ENCODE assay signal across 10 cellular contexts in genomic region chr15:75723171-75723846, GRCh38. TPM values are rescaled to one million over a fixed set of nuclear protein-coding genes. Genes with fewer than 3 reads are reported as not detected.
A peak's percentile ranks its signal among the peaks of the same experiment; 100 is the strongest.
DNase-seq lines count a peak whose midpoint lies in the region; ATAC-seq, FAIRE-seq and TF ChIP-seq lines count a peak whose summit lies in the region.
"Had no signal": no experiment of that assay in that cellular context is flagged by ENCODE, and none has a peak within 500 bp of the region (broad histone marks: within the 10 kb centered on the region; RNA-seq: fewer than 3 reads in every experiment).

No MANE protein-coding gene starts in this region.

- peaks cover 3% of the 10 kb centered on the region; the same call in 1 of the 2 replicates for H3K4me1 ChIP-seq in GM12878 (ENCODE audit: control insufficient read depth, insufficient read depth, low read length)
- H3K4me1 ChIP-seq in right lobe of liver: peaks cover 0 to 12% (median 5%) of the 10 kb centered on the region in 4 donors
- peaks cover 16 to 38% (median 32%) of the 10 kb centered on the region in 4 donors for H3K4me1 ChIP-seq in stomach
- H3K4me1 ChIP-seq in prostate gland (replicated peaks): no peaks in the 10 kb centered on the region

- H3K27ac ChIP-seq in GM12878 (ENCODE audit: control insufficient read depth, insufficient read depth): no peak overlapping the region
- H3K27ac ChIP-seq in right lobe of liver: peak overlapping the region in 1 of 3 donors; percentile 24
- H3K27ac ChIP-seq in stomach: peak overlapping the region; percentile 13 to 85 (median 75)
- H3K27ac ChIP-seq in prostate gland: no peak overlapping the region

- peak; percentile 32 for DNase-seq in NCI-H1436 (lab: John Stamatoyannopoulos, UW)
- DNase-seq in NCI-H1436 treated with DMSO at 0.1 percent for 48 hours (lab: John Stamatoyannopoulos, UW): no peak
- DNase-seq in GM12878 (ENCODE audit: low read depth, low spot score): no peak
- peak in 2 of 3 donors; percentile 11 to 24 for DNase-seq in right lobe of liver
- no peak for DNase-seq in stomach
- DNase-seq in prostate gland (ENCODE audit: low spot score): no peak
- no peak for DNase-seq in superior temporal gyrus (ENCODE audit: extremely low spot score)
- no peak for DNase-seq in NAMALWA (ENCODE audit: low spot score)
- DNase-seq: activated T-cell treated with anti-CD3 and anti-CD28 coated beads, Interleukin-2, amount 50 U/mL, for 24 hours had no signal

- H4K20me1 ChIP-seq in GM12878 (ENCODE audit: control insufficient read depth, insufficient read depth): no peaks in the 10 kb centered on the region

- SMC1A ChIA-PET in GM12878 (lab: Charles Lee; ENCODE audit: uncharacterized antibody, unreplicated experiment): interaction anchor here (0.7 to 1.9 kb wide), 10 partner anchors 10 to 83 kb away, joined by 3 to 11 read pairs (median 4); partner anchors contain the start of gene IMP3

- H3K27me3 ChIP-seq in GM12878 (replicated peaks in 1 of 2; ENCODE audit: control insufficient read depth in 2 of 2, insufficient read depth in 2 of 2, low read length in 1 of 2) (no peaks in the 10 kb centered on the region), right lobe of liver (no peaks in the 10 kb centered on the region), stomach (peaks cover 0 to 16% (median 0%) of the 10 kb centered on the region in 3 donors), prostate gland (replicated peaks; ENCODE audit: insufficient read depth) (no peaks in the 10 kb centered on the region)

- H3K36me3 ChIP-seq in GM12878 (ENCODE audit: control insufficient read depth in 2 of 2, insufficient read depth in 2 of 2, low read length in 1 of 2): no peaks in the 10 kb centered on the region
- no peaks in the 10 kb centered on the region for H3K36me3 ChIP-seq in right lobe of liver
- H3K36me3 ChIP-seq in stomach: no peaks in the 10 kb centered on the region
- no peaks in the 10 kb centered on the region for H3K36me3 ChIP-seq in prostate gland

- no peak overlapping the region for H2AFZ ChIP-seq in GM12878 (ENCODE audit: control insufficient read depth, low read depth, low read length)

- TF ChIP-seq RAD21 in GM12878 (IDR thresholded peaks at IDR 0.05; ENCODE audit: insufficient read depth, low read depth, low read length): no peak

- RAD21 ChIA-PET in GM12878 (lab: Charles Lee; ENCODE audit: unreplicated experiment): interaction anchor here (0.8 to 6.2 kb wide), 12 partner anchors 10 to 355 kb away, joined by 3 to 49 read pairs (median 5); partner anchors contain the start of gene MAN2C1

- no peak overlapping the region for H3K4me2 ChIP-seq in GM12878 (ENCODE audit: control insufficient read depth, insufficient read depth)

- POLR2A ChIA-PET in GM12878 (lab: Charles Lee): interaction anchor here (0.5 to 1.2 kb wide), 5 partner anchors 37 to 221 kb away, joined by 3 to 4 read pairs (median 3); no protein-coding TSS in a partner anchor

- CTCF ChIA-PET in GM12878 (lab: Yijun Ruan, JAX): interaction anchor here (0.6 to 4.2 kb wide), 9 partner anchors 9 to 355 kb away, joined by 3 to 42 read pairs (median 6); partner anchors contain the start of gene MAN2C1

- no peak for FAIRE-seq in GM12878 (lab: Jason Lieb, UNC)

- TF ChIP-seq POLR2A in GM12878 (IDR thresholded peaks at IDR 0.05; ENCODE audit: low read depth, low read length) (no peak), right lobe of liver (IDR thresholded peaks at IDR 0.05) (no peak), stomach (IDR thresholded peaks at IDR 0.05) (no peak), prostate gland (IDR thresholded peaks at IDR 0.05) (no peak)

- BruUV-seq in GM12878 (replicated peaks; lab: Mats Ljungman, UMichigan): no TSS peak

- no peak; the same call in 2 of the 3 replicates for ATAC-seq in GM12878
- no peak for ATAC-seq in right lobe of liver

- H3K9me3 ChIP-seq in GM12878 (replicated peaks; ENCODE audit: control insufficient read depth, insufficient read depth, low read length): no peaks in the 10 kb centered on the region
- H3K9me3 ChIP-seq in right lobe of liver: no peaks in the 10 kb centered on the region
- H3K9me3 ChIP-seq in stomach: no peaks in the 10 kb centered on the region
- H3K9me3 ChIP-seq in prostate gland: no peaks in the 10 kb centered on the region

- H3K9ac ChIP-seq in GM12878 (ENCODE audit: control insufficient read depth, insufficient read depth, low read length): no peak overlapping the region

- TF ChIP-seq EP300 in GM12878 (IDR thresholded peaks at IDR 0.05; ENCODE audit: borderline replicate concordance in 1 of 2, control insufficient read depth in 1 of 2, low read depth in 2 of 2, low read length in 2 of 2) (no peak), stomach (IDR thresholded peaks at IDR 0.05) (no peak)

- intact Hi-C loops in GM12878 (cut with micrococcal nuclease; ENCODE audit: unreplicated experiment): no loop called here
- intact Hi-C loops in right lobe of liver (cut with DNase I): loop anchor here in 1 of 2 donors (10.0 kb wide), 1 partner anchor 71 kb away; no protein-coding TSS in a partner anchor
- intact Hi-C loops in stomach (cut with DNase I; ENCODE audit: low total_unique reads): no loop called here
- intact Hi-C loops in prostate gland (cut with DNase I): no loop called here

- no peaks in the 10 kb centered on the region for H3K79me2 ChIP-seq in GM12878 (ENCODE audit: control insufficient read depth, insufficient read depth, low read length)

- in situ Hi-C loops in GM12878 (cut with MboI): loop anchor here (10.0 kb wide), 1 partner anchor 411 kb away; no protein-coding TSS in a partner anchor

- WGBS in GM12878 (ENCODE audit: insufficient coverage, insufficient replicate concordance, low lambda C conversion rate, missing lambda C conversion rate): 60% methylated on average over 8 of the region's 8 CpGs
- 100% methylated on average over 2 of the region's 8 CpGs for WGBS in right lobe of liver (ENCODE audit: insufficient coverage, low coverage, low lambda C conversion rate, missing lambda C conversion rate)
- 65 to 77% (median 74%) methylated on average over 8 of the region's 8 CpGs for WGBS in stomach, 5 donors
- 69% methylated on average over 8 of the region's 8 CpGs for WGBS in prostate gland

- no peak for TF ChIP-seq CTCF in GM12878 (IDR thresholded peaks at IDR 0.05 in 2 of 3, conservative IDR thresholded peaks at IDR 0.05 in 1 of 3; ENCODE audit: control insufficient read depth in 2 of 3, extremely low read depth in 1 of 3, insufficient read depth in 1 of 3, low read depth in 3 of 3, low read length in 3 of 3)
- no peak for TF ChIP-seq CTCF in right lobe of liver (IDR thresholded peaks at IDR 0.05)
- TF ChIP-seq CTCF in stomach (IDR thresholded peaks at IDR 0.05): no peak
- TF ChIP-seq CTCF in prostate gland (IDR thresholded peaks at IDR 0.05): no peak

- H3K4me3 ChIP-seq in GM12878 (no peak overlapping the region), right lobe of liver (no peak overlapping the region), stomach (no peak overlapping the region), prostate gland (no peak overlapping the region)

TF ChIP-seq in GM12878, 131 proteins besides CTCF, POLR2A, EP300 and RAD21:
- no peak for TF ChIP-seq PAX5 (IDR thresholded peaks at IDR 0.05; ENCODE audit: borderline replicate concordance, low read depth, low read length)
- 0 out of 2 replicates have a peak, but pooled peaks have one; percentile 17 for TF ChIP-seq DPF2 (IDR thresholded peaks at IDR 0.05)

RNA-seq across cellular contexts. Expression of gene CSPG4, which starts 10.7 kb away (rescaled TPM):
- total RNA-seq in GM12878 (2013; cell fraction: nucleolus; rRNA removed): 2.2 and 2.5 TPM in 2 replicates
- total RNA-seq in GM12878 (2014; rRNA removed) (1.9 and 2.2 TPM in 2 replicates), GM12878 (2014; rRNA removed; fragmentation: Illumina TruSeq; extraction: Trizol) (0.74 and 0.81 TPM in 2 replicates), GM12878 (2021) (2.0 and 2.2 TPM in 2 replicates), right lobe of liver (under 1 TPM; 0.12 to 0.29 (median 0.20) TPM), stomach (10 to 100 TPM; 15.1 to 44.6 (median 28.1) TPM), prostate gland (10 to 100 TPM; 14.3 to 29.4 TPM)
- 0.13 TPM for polyA plus RNA-seq in GM12878 (2011; ENCODE audit: low read depth)
- polyA plus RNA-seq in GM12878 (2011; rRNA removed) (0.06 and 0.15 TPM in 2 replicates), GM12878 (2014; fragmentation: Illumina TruSeq; extraction: Trizol) (0.10 and 0.25 TPM in 2 replicates), GM12878 (2014; fragmentation: Nextera tagmentation; extraction: Ambion mirVana) (under 1 TPM; 0.02 to 0.03 TPM), GM12878 (2014; rRNA removed) (0.96 and 1.3 TPM in 2 replicates), GM12878 (2016; fragmentation: Nextera tagmentation; extraction: Ambion mirVana) (under 1 TPM; 0.72 to 0.95 TPM), stomach (10 to 100 TPM in 1 of 3 donors, 1 to 10 TPM in 2; 1.8 to 15.5 (median 3.1) TPM)
- 0.18 and 0.27 TPM in 2 replicates for polyA plus RNA-seq in GM12878 (2011; cell fraction: cytosol; rRNA removed)
- 1.2 and 1.3 TPM in 2 replicates for polyA plus RNA-seq in GM12878 (2011; cell fraction: nucleus; rRNA removed)
- polyA plus RNA-seq in GM12878 (2012): 0.46 and 0.49 TPM in 2 replicates
- 0.37 and 0.82 TPM in 2 replicates for polyA minus RNA-seq in GM12878 (2011; rRNA and poly(A)+ RNA removed)
- polyA minus RNA-seq in GM12878 (2011; cell fraction: cytosol; rRNA and poly(A)+ RNA removed): 0.67 and 0.73 TPM in 2 replicates
- polyA minus RNA-seq in GM12878 (2011; cell fraction: nucleus; rRNA and poly(A)+ RNA removed): 0.73 and 1.2 TPM in 2 replicates
- total RNA-seq: T-helper 1 cell treated with Interleukin-12 subunit alpha and Interleukin-12 subunit beta and Interleukin-4 antibody, amounts not matched to agents 30 ng/mL and 1 ng/mL, for 36 hours had no signal

Comparison
In these comparisons a context has a peak if more than half of its experiments do, and no peak if none do; other contexts are left out.
1. DNase-seq: peak in NCI-H1436 (single experiment) and right lobe of liver (2 of 3); none in NCI-H1436 treated with DMSO at 0.1 percent for 48 hours (single experiment), GM12878 (single experiment), stomach (single experiment), prostate gland (single experiment), superior temporal gyrus (single experiment) and NAMALWA (single experiment).
2. H3K27ac ChIP-seq: peak in stomach (5 of 5); none in GM12878 (single experiment) and prostate gland (0 of 2).
3. RNA of gene CSPG4, which starts 10.7 kb away (total RNA-seq): 14.3 to 29.4 TPM in prostate gland and 15.1 to 44.6 TPM in stomach; 0.74 to 2.5 TPM in GM12878 and 0.12 to 0.29 TPM in right lobe of liver; every median in the first group is over 4 times any median in the second.